Comparison of ENCODE assay signal across 7 cellular contexts in genomic region chr5:140106805-140107311, GRCh38. TPM values are rescaled to one million over a fixed set of nuclear protein-coding genes. Genes with fewer than 3 reads are reported as not detected.
DNase-seq lines count a peak whose midpoint lies in the region; ATAC-seq and TF ChIP-seq lines count a peak whose summit lies in the region.

No MANE protein-coding gene starts in this region.

- peak overlapping the region; percentile 91 for H3K27ac ChIP-seq in HL-60 (replicated peaks)
- peak overlapping the region; percentile 93 to 99 (median 97) for H3K27ac ChIP-seq in adrenal gland
- H3K27ac ChIP-seq in suprapubic skin: peak overlapping the region; percentile 96

- H3K4me1 ChIP-seq in adrenal gland (replicated peaks in 1 of 2): peaks cover 10 to 42% of the 10 kb centered on the region in 2 donors
- H3K4me1 ChIP-seq in suprapubic skin: peaks cover 44% of the 10 kb centered on the region

- H3K36me3 ChIP-seq in adrenal gland (replicated peaks in 1 of 2): no peaks in the 10 kb centered on the region
- H3K36me3 ChIP-seq in suprapubic skin: no peaks in the 10 kb centered on the region

- H3K9me3 Mint-ChIP-seq in immature natural killer cell: no peaks in the 10 kb centered on the region

- H3K36me3 Mint-ChIP-seq in immature natural killer cell: peaks cover 3 to 7% (median 3%) of the 10 kb centered on the region in 3 donors

- H3K9me3 ChIP-seq in adrenal gland (replicated peaks in 1 of 3) (no peaks in the 10 kb centered on the region), suprapubic skin (no peaks in the 10 kb centered on the region)

- H3K4me1 Mint-ChIP-seq in immature natural killer cell: peaks cover 29 to 34% of the 10 kb centered on the region in 2 donors

- peaks cover 12 to 30% (median 20%) of the 10 kb centered on the region in 3 donors for H3K27me3 Mint-ChIP-seq in immature natural killer cell (ENCODE audit: low read depth in 3 of 3)

- no peak for TF ChIP-seq EP300 in suprapubic skin (IDR thresholded peaks at IDR 0.05)

- intact Hi-C loops in adrenal gland (cut with DNase I): no loop called here

- DNase-seq in HL-60 (ENCODE audit: low read depth in 1 of 2, low spot score in 1 of 2) (peak in 1 of 2 experiments; percentile 17), adrenal gland (no peak), immature natural killer cell (no peak), suprapubic skin (ENCODE audit: low spot score in 2 of 2) (no peak), NCI-H82 treated with DMSO at 0.1 percent for 48 hours (lab: John Stamatoyannopoulos, UW; ENCODE audit: unreplicated experiment) (no peak)

- H3K27me3 ChIP-seq in HL-60 (ENCODE audit: insufficient read depth, poor library complexity, severe bottlenecking) (no peaks in the 10 kb centered on the region), adrenal gland (no peaks in the 10 kb centered on the region), suprapubic skin (no peaks in the 10 kb centered on the region)

- H3K27ac Mint-ChIP-seq in immature natural killer cell: peak overlapping the region; percentile 94 to 98 (median 98)

- ATAC-seq in HG03442 (IDR thresholded peaks at IDR 0.05; ENCODE audit: unreplicated experiment) (no peak), GM18907 (IDR thresholded peaks at IDR 0.05; ENCODE audit: unreplicated experiment) (no peak)

- TF ChIP-seq POLR2A in adrenal gland (IDR thresholded peaks at IDR 0.05): no peak
- TF ChIP-seq POLR2A in suprapubic skin (IDR thresholded peaks at IDR 0.05): no peak

- H3K4me3 ChIP-seq in HL-60 (replicated peaks; ENCODE audit: insufficient read depth, low read length) (peak overlapping the region; percentile 70), adrenal gland (peak overlapping the region in 3 of 4 donors; percentile 19 to 81 (median 75)), suprapubic skin (peak overlapping the region; percentile 71)

- peak overlapping the region; percentile 90 to 95 (median 94) for H3K4me3 Mint-ChIP-seq in immature natural killer cell

- WGBS in adrenal gland, 4 donors: 32 to 41% (median 35%) methylated on average over 16 of the region's 16 CpGs
- WGBS in suprapubic skin: 59% methylated on average over 14 of the region's 16 CpGs

- TF ChIP-seq CTCF in HL-60 (IDR thresholded peaks at IDR 0.05; ENCODE audit: insufficient read depth, low read length): no peak
- TF ChIP-seq CTCF in adrenal gland (IDR thresholded peaks at IDR 0.05): no peak
- no peak for TF ChIP-seq CTCF in suprapubic skin (IDR thresholded peaks at IDR 0.05)

RNA-seq across cellular contexts. Expression of gene PURA, which starts 7.1 kb away (rescaled TPM):
- 10 to 100 TPM; 19.0 to 37.0 (median 25.4) TPM for total RNA-seq in adrenal gland
- 10 to 100 TPM in 1 of 3 donors, 1 to 10 TPM in 2; 4.9 to 14.0 (median 10.0) TPM for polyA plus RNA-seq in adrenal gland
- polyA plus RNA-seq in immature natural killer cell: 1 to 10 TPM; 2.0 to 3.7 (median 3.4) TPM
- total RNA-seq in suprapubic skin: 10 to 100 TPM; 12.5 to 31.8 (median 21.9) TPM

RNA-seq across cellular contexts. Expression of gene IGIP, which starts 18.9 kb away (rescaled TPM):
- total RNA-seq in adrenal gland: 10 to 100 TPM in 7 of 8 donors, 1 to 10 TPM in 1; 8.8 to 25.9 (median 13.8) TPM
- polyA plus RNA-seq in adrenal gland: 10 to 100 TPM in 2 of 3 donors, 1 to 10 TPM in 1; 5.6 to 14.8 (median 10.9) TPM
- polyA plus RNA-seq in immature natural killer cell: under 1 TPM in 1 of 3 donors, not detected in 2; 0.35 TPM
- total RNA-seq in suprapubic skin: 10 to 100 TPM in 2 of 4 donors, 1 to 10 TPM in 2; 6.1 to 16.5 (median 11.6) TPM
